In genomic region chr14:25464772-25465171, GRCh38 we compare ENCODE assay signal across 34 cellular contexts.
"Had no signal": no experiment of that assay in that cellular context is flagged by ENCODE, and none has a peak within 500 bp of the region (broad histone marks: within the 10 kb centered on the region; RNA-seq: fewer than 3 reads in every experiment).

No MANE protein-coding gene starts in this region.

- ATAC-seq: activated naive CD4-positive, alpha-beta T cell treated with anti-CD3 and anti-CD28 coated beads, Interleukin-2, amount 50 U/mL, for 72 hours; activated naive CD8-positive, alpha-beta T cell treated with anti-CD3 and anti-CD28 coated beads, Interleukin-2, amount 50 U/mL, for 24 hours; activated T-cell treated with anti-CD3 and anti-CD28 coated beads, Interleukin-2, amount 50 U/mL, for 4 hours; activated T-cell treated with anti-CD3 and anti-CD28 coated beads, Interleukin-2, amount 50 U/mL, for 72 hours; activated T-helper 17 cell treated with anti-CD3 and anti-CD28 coated beads, Interleukin-2, amount 50 U/mL, for 72 hours; body of pancreas had no signal

- H3K27me3 ChIP-seq: adrenal gland, ascending aorta, body of pancreas, brain microvascular endothelial cell, breast epithelium, cardiac muscle cell had no signal

- H3K9me3 ChIP-seq: adrenal gland, ascending aorta, body of pancreas, breast epithelium had no signal

- H3K27ac ChIP-seq: adrenal gland, ascending aorta, body of pancreas, brain microvascular endothelial cell, breast epithelium, cardiac muscle cell had no signal

- DNase-seq: activated effector memory CD4-positive, alpha-beta T cell treated with anti-CD3 and anti-CD28 coated beads, Interleukin-2, amount 50 U/mL, for 16 hours; activated effector memory CD4-positive, alpha-beta T cell treated with Interleukin-2 at 50 U/mL for 16 hours; activated gamma-delta T cell; activated gamma-delta T cell treated with Interleukin-2 at 50 U/mL for 16 hours; activated naive CD4-positive, alpha-beta T cell; activated naive CD4-positive, alpha-beta T cell treated with anti-CD3 and anti-CD28 coated beads for 36 hours; activated naive CD4-positive, alpha-beta T cell treated with anti-CD3 and anti-CD28 coated beads, Interleukin-2, amount 10 ng/mL, durations not matched to agents 7 days and 5 days; activated naive CD4-positive, alpha-beta T cell treated with anti-CD3 and anti-CD28 coated beads, Interleukin-2, amount 50 U/mL, for 16 hours; activated naive CD4-positive, alpha-beta T cell treated with Interleukin-2 at 50 U/mL for 16 hours; activated naive CD8-positive, alpha-beta T cell treated with anti-CD3 and anti-CD28 coated beads for 36 hours; activated naive CD8-positive, alpha-beta T cell treated with anti-CD3 and anti-CD28 coated beads, Interleukin-2, amount 10 ng/mL, durations not matched to agents 7 days and 5 days; activated naive CD8-positive, alpha-beta T cell treated with anti-CD3 and anti-CD28 coated beads, Interleukin-2, amount 50 U/mL, for 24 hours; activated T-cell treated with anti-CD3 and anti-CD28 coated beads, Interleukin-2, amount 50 U/mL, for 1 hour; activated T-cell treated with anti-CD3 and anti-CD28 coated beads, Interleukin-2, amount 50 U/mL, for 24 hours; activated T-cell treated with anti-CD3 and anti-CD28 coated beads, Interleukin-2, amount 50 U/mL, for 4 hours; activated T-cell treated with anti-CD3 and anti-CD28 coated beads, Interleukin-2, amount 50 U/mL, for 48 hours; activated T-cell treated with anti-CD3 and anti-CD28 coated beads, Interleukin-2, amount 50 U/mL, for 72 hours; adrenal gland; amniotic stem cell; amygdala; anterior cingulate cortex; aorta; body of pancreas; brain microvascular endothelial cell; caudate nucleus; central memory CD4-positive, alpha-beta T cell; cerebellar nuclear complex had no signal

- H3K4me1 ChIP-seq: adrenal gland, ascending aorta, body of pancreas, breast epithelium had no signal

- FAIRE-seq: astrocyte, bronchial epithelial cell had no signal

- H3K4me3 ChIP-seq: adrenal gland, ascending aorta, body of pancreas, breast epithelium, cardiac muscle cell had no signal

- H3K36me3 ChIP-seq: adrenal gland, ascending aorta, brain microvascular endothelial cell, breast epithelium, cardiac muscle cell had no signal
